In the genomic region with DNA sequence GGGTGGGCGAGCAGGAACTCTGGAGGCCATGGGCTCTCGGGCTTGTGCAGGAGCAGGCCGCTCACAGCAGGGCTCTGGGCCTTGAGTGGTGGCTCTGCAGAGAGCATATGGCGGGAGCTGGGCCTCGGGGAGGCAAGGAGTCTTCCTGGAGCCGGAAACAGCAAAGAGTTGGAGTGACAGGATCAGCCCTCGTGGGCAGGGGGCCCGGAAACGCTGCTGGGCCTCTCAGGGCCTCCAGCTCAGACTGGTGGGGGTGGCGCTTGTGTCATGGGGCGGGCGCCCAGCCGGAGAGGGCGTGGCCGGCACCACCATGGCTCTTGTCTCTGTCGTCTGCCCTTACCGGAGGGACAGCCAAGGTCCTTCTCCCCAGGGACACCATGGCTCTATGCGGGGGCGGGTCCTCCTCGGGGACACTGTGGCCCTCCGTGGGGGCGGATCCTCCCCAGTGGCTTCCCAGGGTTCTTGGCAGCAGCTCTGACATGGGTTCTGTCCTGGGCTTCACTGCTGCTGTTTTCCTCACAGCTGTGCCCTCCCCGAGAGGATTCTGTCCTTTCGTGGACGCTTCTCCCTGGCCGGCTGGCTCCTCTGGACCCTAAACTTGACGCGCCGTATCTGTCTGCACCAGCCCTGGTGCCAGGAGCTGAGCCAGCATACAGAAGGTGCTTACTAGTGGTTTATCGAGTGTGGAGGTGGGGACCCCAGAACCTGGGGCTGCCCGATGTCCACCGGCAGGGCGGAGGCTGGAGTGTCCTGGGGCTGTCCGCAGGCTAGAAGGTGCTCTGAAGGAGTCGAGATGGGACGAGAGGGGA, we compare ENCODE assay signal across 8 cellular contexts. TPM values are rescaled to one million over a fixed set of nuclear protein-coding genes. Genes with fewer than 3 reads are reported as not detected.
A peak's percentile ranks its signal among the peaks of the same experiment; 100 is the strongest.
DNase-seq lines count a peak whose midpoint lies in the region; ATAC-seq, FAIRE-seq and TF ChIP-seq lines count a peak whose summit lies in the region.

No MANE protein-coding gene starts in this region.

- no peaks in the 10 kb centered on the region for H3K36me3 Mint-ChIP-seq in progenitor cell of endocrine pancreas (ENCODE audit: insufficient read depth)

- DNase-seq in GM12891 (ENCODE audit: insufficient read length, low spot score) (peak; percentile 94), LNCaP clone FGC (ENCODE audit: low read depth) (peak; percentile 63), fibroblast of pulmonary artery (ENCODE audit: low read depth) (peak; percentile 87), osteoblast (ENCODE audit: insufficient read length, low spot score, missing footprints) (peak; percentile 100), thoracic aorta (ENCODE audit: low spot score) (no peak), progenitor cell of endocrine pancreas (ENCODE audit: low spot score, unreplicated experiment) (no peak)
- DNase-seq in activated T-cell treated with anti-CD3 and anti-CD28 coated beads, Interleukin-2, amount 50 U/mL, for 48 hours = peak; percentile 76 to 83

- peaks cover 57% of the 10 kb centered on the region for H4K20me1 ChIP-seq in osteoblast (ENCODE audit: insufficient read depth, low read length)

- ATAC-seq in thoracic aorta (ENCODE audit: insufficient number of reproducible peaks, low FRiP score, low read depth) (peak; percentile 16), HG02623 (IDR thresholded peaks at IDR 0.05; ENCODE audit: unreplicated experiment) (no peak)

- H3K4me1 Mint-ChIP-seq in progenitor cell of endocrine pancreas (ENCODE audit: low read depth) = peaks cover 19% of the 10 kb centered on the region

- no peaks in the 10 kb centered on the region for H3K9me3 Mint-ChIP-seq in progenitor cell of endocrine pancreas (ENCODE audit: low read depth)

- H2AFZ ChIP-seq in osteoblast (ENCODE audit: low read length) = no peak overlapping the region

- FAIRE-seq in GM12891 (lab: Jason Lieb, UNC) = peak; percentile 69

- no peak for TF ChIP-seq POLR2A in GM12891 (IDR thresholded peaks at IDR 0.05; ENCODE audit: low read depth, low read length)

- H3K27me3 ChIP-seq in osteoblast (ENCODE audit: insufficient read depth, low read length) (no peaks in the 10 kb centered on the region), thoracic aorta (replicated peaks; ENCODE audit: insufficient read depth) (no peaks in the 10 kb centered on the region)

- TF ChIP-seq CTCF in LNCaP clone FGC (IDR thresholded peaks at IDR 0.05; ENCODE audit: control insufficient read depth, extremely low read depth, insufficient read depth) (no peak), fibroblast of pulmonary artery (IDR thresholded peaks at IDR 0.05; ENCODE audit: low read length, missing control alignments) (no peak), osteoblast (IDR thresholded peaks at IDR 0.05; ENCODE audit: extremely low read depth, low read depth, low read length) (no peak), thoracic aorta (IDR thresholded peaks at IDR 0.05) (no peak), progenitor cell of endocrine pancreas (IDR thresholded peaks at IDR 0.05; ENCODE audit: unreplicated experiment) (no peak)

- no peaks in the 10 kb centered on the region for H3K27me3 Mint-ChIP-seq in progenitor cell of endocrine pancreas

- H3K4me2 ChIP-seq in osteoblast (ENCODE audit: insufficient read depth, low read length) = peak overlapping the region; percentile 72

- H3K27ac Mint-ChIP-seq in progenitor cell of endocrine pancreas = no peak overlapping the region

- no peak overlapping the region for H3K4me3 Mint-ChIP-seq in progenitor cell of endocrine pancreas (ENCODE audit: low read depth)

- H3K79me2 ChIP-seq in osteoblast (ENCODE audit: insufficient read depth, low read length) = peaks cover 54% of the 10 kb centered on the region

- H3K9me3 ChIP-seq in osteoblast (ENCODE audit: low read depth, low read length) = no peaks in the 10 kb centered on the region
- no peaks in the 10 kb centered on the region for H3K9me3 ChIP-seq in thoracic aorta

- H3K4me1 ChIP-seq in osteoblast (ENCODE audit: insufficient read depth, low read length) (peaks cover 13% of the 10 kb centered on the region), thoracic aorta (ENCODE audit: control insufficient read depth in 1 of 2, low read depth in 2 of 2) (peaks cover 5 to 35% of the 10 kb centered on the region in 2 donors)

- H3K36me3 ChIP-seq in osteoblast (ENCODE audit: insufficient read depth, low read length) (no peaks in the 10 kb centered on the region), thoracic aorta (peaks cover 7% of the 10 kb centered on the region)

- H3K4me3 ChIP-seq in LNCaP clone FGC (ENCODE audit: low read depth, low read length) (peak overlapping the region; percentile 46), fibroblast of pulmonary artery (replicated peaks; ENCODE audit: low read depth, low read length) (peak overlapping the region; percentile 37), osteoblast (ENCODE audit: insufficient read depth, low read length) (peak overlapping the region; percentile 29), thoracic aorta (peak overlapping the region; percentile 53)

- H3K27ac ChIP-seq in osteoblast (ENCODE audit: low read depth, low read length) = no peak overlapping the region
- H3K27ac ChIP-seq in thoracic aorta = no peak overlapping the region

TF ChIP-seq in GM12891, 5 proteins besides CTCF, POLR2A, EP300 and RAD21:
- TF ChIP-seq SPI1 (IDR thresholded peaks at IDR 0.05; ENCODE audit: low read depth, low read length) = no peak
- no peak for TF ChIP-seq PAX5 (IDR thresholded peaks at IDR 0.05; ENCODE audit: insufficient read depth, low read length, severe bottlenecking)
- no peak for TF ChIP-seq POLR2AphosphoS5 (IDR thresholded peaks at IDR 0.05; ENCODE audit: low read depth, low read length)
- no peak for TF ChIP-seq TAF1 (IDR thresholded peaks at IDR 0.05; ENCODE audit: low read depth, low read length)
- TF ChIP-seq POU2F2 (IDR thresholded peaks at IDR 0.05; ENCODE audit: low read depth, low read length) = no peak

RNA-seq across cellular contexts. Expression of a gene that starts 17.0 kb away (rescaled TPM):
- polyA plus RNA-seq in GM12891 (2012; ENCODE audit: low read depth, missing spikeins) = 14.6 TPM
- 2.7 and 12.3 TPM in 2 replicates for total RNA-seq in osteoblast
- 10 to 100 TPM; 20.2 to 22.5 TPM for total RNA-seq in thoracic aorta
- 195 and 199 TPM in 2 replicates for total RNA-seq in progenitor cell of endocrine pancreas

Comparison
In these comparisons a context has a peak if more than half of its experiments do, and no peak if none do; other contexts are left out.
1. DNase-seq: peak in GM12891 (single experiment), LNCaP clone FGC (single experiment), activated T-cell treated with anti-CD3 and anti-CD28 coated beads, Interleukin-2, amount 50 U/mL, for 48 hours (2 of 2), fibroblast of pulmonary artery (single experiment) and osteoblast (single experiment); none in thoracic aorta (single experiment) and progenitor cell of endocrine pancreas (single experiment).
2. Peak in every context shown above with its lines, with median percentiles within 50 percentile points of each other: H3K4me3 ChIP-seq.